Comparison of ENCODE assay signal across 26 cellular contexts in genomic region chr4:57652765-57653164, GRCh38.
"Had no signal": no experiment of that assay in that cellular context is flagged by ENCODE, and none has a peak within 500 bp of the region (broad histone marks: within the 10 kb centered on the region; RNA-seq: fewer than 3 reads in every experiment).

No MANE protein-coding gene starts in this region.

- H3K4me3 ChIP-seq: colonic mucosa, coronary artery, dorsolateral prefrontal cortex, esophagus squamous epithelium, gastrocnemius medialis, gastroesophageal sphincter, heart left ventricle, heart right ventricle, hepatocyte had no signal

- H3K79me2 ChIP-seq: hepatocyte had no signal

- H3K4me3 Mint-ChIP-seq: dendritic cell treated with granulocyte-macrophage colony-stimulating factor and Interleukin-4, amounts not matched to agents 40 ng/mL and 50 ng/mL, for 4 days; effector memory CD8-positive, alpha-beta T cell; endodermal cell had no signal

- H3K4me1 ChIP-seq: colonic mucosa, esophagus squamous epithelium, foreskin keratinocyte, gastrocnemius medialis, gastroesophageal sphincter, heart left ventricle, heart right ventricle had no signal

- H3K27ac Mint-ChIP-seq: dendritic cell treated with granulocyte-macrophage colony-stimulating factor and Interleukin-4, amounts not matched to agents 40 ng/mL and 50 ng/mL, for 4 days; effector memory CD8-positive, alpha-beta T cell; endodermal cell had no signal

- H2AFZ ChIP-seq: hepatocyte had no signal

- H3K4me2 ChIP-seq: hepatocyte had no signal

- H3K27me3 ChIP-seq: colonic mucosa, dorsolateral prefrontal cortex, esophagus squamous epithelium, foreskin keratinocyte, gastrocnemius medialis, gastroesophageal sphincter, heart left ventricle, heart right ventricle, hepatocyte had no signal

- ATAC-seq: effector memory CD8-positive, alpha-beta T cell; esophagus mucosa; foreskin keratinocyte; gastrocnemius medialis; gastroesophageal sphincter; heart left ventricle; heart right ventricle had no signal

- H3K9me3 ChIP-seq: colonic mucosa, esophagus squamous epithelium, gastrocnemius medialis, gastroesophageal sphincter, heart left ventricle, heart right ventricle had no signal

- H3K9me3 Mint-ChIP-seq: dendritic cell treated with granulocyte-macrophage colony-stimulating factor and Interleukin-4, amounts not matched to agents 40 ng/mL and 50 ng/mL, for 4 days; endodermal cell had no signal

- H3K36me3 ChIP-seq: colonic mucosa, esophagus squamous epithelium, gastrocnemius medialis, gastroesophageal sphincter, heart left ventricle, heart right ventricle had no signal

- H3K27ac ChIP-seq: colonic mucosa, coronary artery, dorsolateral prefrontal cortex, epithelial cell of prostate, esophagus squamous epithelium, foreskin keratinocyte, gastrocnemius medialis, gastroesophageal sphincter, heart left ventricle, heart right ventricle, hepatocyte had no signal

- H3K27me3 Mint-ChIP-seq: dendritic cell treated with granulocyte-macrophage colony-stimulating factor and Interleukin-4, amounts not matched to agents 40 ng/mL and 50 ng/mL, for 4 days; effector memory CD8-positive, alpha-beta T cell had no signal

- H3K4me1 Mint-ChIP-seq: endodermal cell had no signal

- DNase-seq: colonic mucosa; cortex of kidney; dermis blood vessel endothelial cell; dorsolateral prefrontal cortex; effector CD4-positive, alpha-beta T cell; effector CD8-positive, alpha-beta T cell; effector memory CD4-positive, alpha-beta T cell; effector memory CD8-positive, alpha-beta T cell; endodermal cell; erythroblast; esophagus squamous epithelium; foreskin fibroblast; foreskin keratinocyte; foreskin melanocyte; gastrocnemius medialis; glutamatergic neuron; head of caudate nucleus; heart left ventricle; heart right ventricle; hippocampal formation had no signal
